Comparison of ENCODE assay signal across 22 cellular contexts in the genomic region with DNA sequence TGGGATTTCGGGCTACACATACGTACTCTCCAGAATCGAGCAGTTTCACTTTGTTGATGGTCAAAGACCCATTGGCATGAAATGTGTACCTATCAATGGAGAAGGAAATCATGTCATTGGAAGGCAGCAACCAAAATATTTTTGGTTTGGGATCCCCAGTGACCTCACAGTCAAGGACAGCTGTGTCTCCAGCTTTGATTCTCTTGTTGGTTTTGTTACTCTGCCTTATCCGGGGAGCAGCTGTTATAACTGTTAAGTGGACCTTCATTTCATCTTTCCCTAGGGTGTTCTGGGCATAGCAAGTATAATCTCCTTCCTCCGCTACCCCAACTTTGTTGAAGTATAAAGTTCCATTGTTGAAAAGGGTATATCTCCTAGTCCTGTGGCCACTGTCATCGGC. TPM values are rescaled to one million over a fixed set of nuclear protein-coding genes. Genes with fewer than 3 reads are reported as not detected.
A peak's percentile ranks its signal among the peaks of the same experiment; 100 is the strongest.
DNase-seq lines count a peak whose midpoint lies in the region; TF ChIP-seq lines count a peak whose summit lies in the region.
"Had no signal": no experiment of that assay in that cellular context is flagged by ENCODE, and none has a peak within 500 bp of the region (broad histone marks: within the 10 kb centered on the region; RNA-seq: fewer than 3 reads in every experiment).

No MANE protein-coding gene starts in this region.

- peaks cover 6% of the 10 kb centered on the region for H3K27me3 Mint-ChIP-seq in activated CD4-positive, alpha-beta T cell treated with anti-CD3 and anti-CD28 coated beads, Interleukin-2, amount 10 ng/mL, durations not matched to agents 24 days and 14 days
- H3K27me3 Mint-ChIP-seq: B cell had no signal

- no peak overlapping the region for H3K27ac Mint-ChIP-seq in activated CD4-positive, alpha-beta T cell treated with anti-CD3 and anti-CD28 coated beads, Interleukin-2, amount 10 ng/mL, durations not matched to agents 24 days and 14 days
- H3K27ac Mint-ChIP-seq: B cell; CD4-positive, alpha-beta memory T cell; HFFc6 had no signal

- H3K9me3 ChIP-seq in esophagus squamous epithelium = no peaks in the 10 kb centered on the region
- H3K9me3 ChIP-seq: HAP-1 had no signal

- H3K9me3 Mint-ChIP-seq in activated CD4-positive, alpha-beta T cell treated with anti-CD3 and anti-CD28 coated beads, Interleukin-2, amount 10 ng/mL, durations not matched to agents 24 days and 14 days = no peaks in the 10 kb centered on the region
- H3K9me3 Mint-ChIP-seq: CD4-positive, alpha-beta memory T cell; HFFc6 had no signal

- 96 to 97% methylated on average over 6 of the region's 6 CpGs for WGBS in lower leg skin, 2 donors
- 85 to 89% methylated on average over 5 to 6 of the region's 6 CpGs for WGBS in esophagus squamous epithelium, 2 donors

- TF ChIP-seq CTCF in lower leg skin (IDR thresholded peaks at IDR 0.05) (no peak), esophagus squamous epithelium (IDR thresholded peaks at IDR 0.05) (no peak)

- peak; percentile 28 for DNase-seq in activated CD4-positive, alpha-beta T cell treated with anti-CD3 and anti-CD28 coated beads, Interleukin-2, amount 10 ng/mL, durations not matched to agents 24 days and 14 days
- no peak for DNase-seq in activated CD4-positive, alpha-beta T cell treated with anti-CD3 and anti-CD28 coated beads for 48 hours
- peak; percentile 69 for DNase-seq in LHCN-M2 (ENCODE audit: low read depth)
- DNase-seq in myocyte (ENCODE audit: low read depth) = peak; percentile 86
- DNase-seq in lower leg skin (ENCODE audit: low spot score in 2 of 2) = no peak
- no peak for DNase-seq in EL
- DNase-seq in esophagus squamous epithelium (lab: John Stamatoyannopoulos, UW) = no peak
- DNase-seq in DMS 273 (lab: John Stamatoyannopoulos, UW; ENCODE audit: unreplicated experiment) = no peak
- DNase-seq: C1 segment of cervical spinal cord; Calu3; CD4-positive, alpha-beta memory T cell; COR-L47; DMS153; DND-41; GDM1; GOT3; HFFc6 had no signal

- H3K27ac ChIP-seq in esophagus squamous epithelium = no peak overlapping the region
- H3K27ac ChIP-seq: 22Rv1 had no signal

- no peaks in the 10 kb centered on the region for H3K36me3 ChIP-seq in esophagus squamous epithelium
- H3K36me3 ChIP-seq: HAP-1 had no signal

- no peak overlapping the region for H3K4me3 Mint-ChIP-seq in activated CD4-positive, alpha-beta T cell treated with anti-CD3 and anti-CD28 coated beads, Interleukin-2, amount 10 ng/mL, durations not matched to agents 24 days and 14 days
- H3K4me3 Mint-ChIP-seq: B cell; CD4-positive, alpha-beta memory T cell; HFFc6 had no signal

- H3K27me3 ChIP-seq in esophagus squamous epithelium = no peaks in the 10 kb centered on the region

- H3K36me3 Mint-ChIP-seq in activated CD4-positive, alpha-beta T cell treated with anti-CD3 and anti-CD28 coated beads, Interleukin-2, amount 10 ng/mL, durations not matched to agents 24 days and 14 days (ENCODE audit: low read depth) = no peaks in the 10 kb centered on the region
- H3K36me3 Mint-ChIP-seq: CD4-positive, alpha-beta memory T cell had no signal

- H3K4me1 Mint-ChIP-seq in activated CD4-positive, alpha-beta T cell treated with anti-CD3 and anti-CD28 coated beads, Interleukin-2, amount 10 ng/mL, durations not matched to agents 24 days and 14 days = no peaks in the 10 kb centered on the region
- H3K4me1 Mint-ChIP-seq: CD4-positive, alpha-beta memory T cell had no signal

- TF ChIP-seq POLR2A in lower leg skin (IDR thresholded peaks at IDR 0.05) (no peak), esophagus squamous epithelium (IDR thresholded peaks at IDR 0.05) (no peak)

- intact Hi-C loops in activated CD4-positive, alpha-beta T cell treated with anti-CD3 and anti-CD28 coated beads, Interleukin-2, amount 10 ng/mL, durations not matched to agents 24 days and 14 days (cut with micrococcal nuclease) = no loop called here
- intact Hi-C loops in lower leg skin (cut with DNase I; ENCODE audit: low total_unique reads) (no loop called here), esophagus squamous epithelium (cut with DNase I) (no loop called here)

- H3K4me1 ChIP-seq in esophagus squamous epithelium = peaks cover 0 to 14% (median 0%) of the 10 kb centered on the region in 3 donors

- H3K4me3 ChIP-seq in lower leg skin (ENCODE audit: low read depth, poor library complexity, severe bottlenecking) (no peak overlapping the region), esophagus squamous epithelium (no peak overlapping the region)
- H3K4me3 ChIP-seq: GM12878, HAP-1 had no signal

RNA-seq across cellular contexts. Expression of gene IGSF10, which starts 23.0 kb away (rescaled TPM):
- total RNA-seq in activated CD4-positive, alpha-beta T cell treated with anti-CD3 and anti-CD28 coated beads, Interleukin-2, amount 10 ng/mL, durations not matched to agents 24 days and 14 days = not detected in 2 replicates
- total RNA-seq in LHCN-M2 (2014; rRNA removed) = under 0.01 and 0.32 TPM in 2 replicates
- 0.01 TPM for polyA plus RNA-seq in LHCN-M2 (2012)
- total RNA-seq in myocyte = 0.13 and 0.26 TPM in 2 replicates
- 0.01 TPM for polyA plus RNA-seq in myocyte (2012)
- 1 to 10 TPM in 3 of 4 donors, under 1 TPM in 1; 0.67 to 3.3 (median 2.1) TPM for total RNA-seq in lower leg skin
- total RNA-seq in esophagus squamous epithelium = 10 to 100 TPM in 1 of 4 donors, 1 to 10 TPM in 1, under 1 TPM in 2; 0.45 to 10.7 (median 1.3) TPM
- total RNA-seq: B cell; CD4-positive, alpha-beta memory T cell had no signal
- polyA plus RNA-seq: CD4-positive, alpha-beta memory T cell had no signal

RNA-seq across cellular contexts. Expression of gene P2RY12, which starts 53.4 kb away (rescaled TPM):
- not detected in 2 replicates for total RNA-seq in activated CD4-positive, alpha-beta T cell treated with anti-CD3 and anti-CD28 coated beads, Interleukin-2, amount 10 ng/mL, durations not matched to agents 24 days and 14 days
- total RNA-seq in LHCN-M2 (2014; rRNA removed) (not detected in 2 replicates), myocyte (not detected in 2 replicates), lower leg skin (1 to 10 TPM in 1 of 4 donors, under 1 TPM in 2, not detected in 1; 0.34 to 2.1 (median 0.46) TPM), esophagus squamous epithelium (1 to 10 TPM in 2 of 4 donors, not detected in 2; 1.9 to 3.1 TPM)
- polyA plus RNA-seq in LHCN-M2 (2012) = not detected
- polyA plus RNA-seq in myocyte (2012) = not detected
- total RNA-seq: Calu3; CD4-positive, alpha-beta memory T cell; HFFc6 had no signal
- polyA plus RNA-seq: AG04450; CD4-positive, alpha-beta memory T cell had no signal

Comparison
In these comparisons a context has a peak if more than half of its experiments do, and no peak if none do; other contexts are left out.
1. DNase-seq: peak in activated CD4-positive, alpha-beta T cell treated with anti-CD3 and anti-CD28 coated beads, Interleukin-2, amount 10 ng/mL, durations not matched to agents 24 days and 14 days (single experiment), LHCN-M2 (single experiment) and myocyte (single experiment); none in activated CD4-positive, alpha-beta T cell treated with anti-CD3 and anti-CD28 coated beads for 48 hours (single experiment), lower leg skin (0 of 2), EL (single experiment), esophagus squamous epithelium (single experiment) and DMS 273 (single experiment).